Comparison of ENCODE assay signal across 8 cellular contexts in the genomic region with DNA sequence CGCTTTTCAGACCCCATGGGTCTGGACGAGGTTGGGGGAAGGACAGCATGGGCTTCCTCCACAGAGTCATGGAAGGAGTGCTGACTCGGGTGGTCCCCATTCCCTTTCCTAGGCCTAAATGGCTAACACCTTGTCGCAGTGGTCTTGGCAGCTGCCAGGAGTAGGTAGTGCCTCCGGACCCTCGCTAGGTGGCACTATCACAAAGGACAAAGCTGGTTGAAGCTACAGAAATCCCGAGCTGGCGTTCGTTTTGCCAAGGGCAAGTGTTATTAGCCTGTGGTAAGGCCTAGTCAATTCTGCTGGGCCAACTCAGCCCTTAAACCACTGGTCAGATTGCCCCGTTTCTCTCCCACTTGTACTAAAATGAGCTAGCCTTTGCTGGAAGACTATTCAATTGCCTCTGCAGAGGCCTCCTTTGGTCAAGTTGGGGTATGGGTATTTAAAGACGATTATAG. TPM values are rescaled to one million over a fixed set of nuclear protein-coding genes. Genes with fewer than 3 reads are reported as not detected.
DNase-seq lines count a peak whose midpoint lies in the region; ATAC-seq and TF ChIP-seq lines count a peak whose summit lies in the region.

No MANE protein-coding gene starts in this region.

- TF ChIP-seq CTCF in RWPE2 (IDR thresholded peaks at IDR 0.05; ENCODE audit: poor library complexity, severe bottlenecking): peak; percentile 90
- TF ChIP-seq CTCF in fibroblast of villous mesenchyme (IDR thresholded peaks at IDR 0.05; ENCODE audit: insufficient read depth, low read depth, low read length): peak; percentile 94
- TF ChIP-seq CTCF in nephron progenitor cell (IDR thresholded peaks at IDR 0.05): peak; percentile 94

- peaks cover 12% of the 10 kb centered on the region for H3K27me3 Mint-ChIP-seq in nephron progenitor cell (ENCODE audit: low read depth, poor library complexity)
- H3K27me3 Mint-ChIP-seq in stimulated activated naive CD8-positive, alpha-beta T cell treated with anti-CD3 and anti-CD28 coated beads, Interleukin-15, Interleukin-2, amounts not matched to agents 100 ng/mL and 50 ng/mL, for 24 hours: no peaks in the 10 kb centered on the region

- no peaks in the 10 kb centered on the region for H3K27me3 ChIP-seq in RWPE2 (ENCODE audit: insufficient read depth, poor library complexity, severe bottlenecking)

- H3K27ac ChIP-seq in RWPE2 (ENCODE audit: poor library complexity, severe bottlenecking): peak overlapping the region; percentile 83

- peaks cover 17% of the 10 kb centered on the region for H3K36me3 Mint-ChIP-seq in nephron progenitor cell (ENCODE audit: low read depth)
- peaks cover 27% of the 10 kb centered on the region for H3K36me3 Mint-ChIP-seq in stimulated activated naive CD8-positive, alpha-beta T cell treated with anti-CD3 and anti-CD28 coated beads, Interleukin-15, Interleukin-2, amounts not matched to agents 100 ng/mL and 50 ng/mL, for 24 hours (ENCODE audit: low read depth)

- peak overlapping the region; percentile 82 for H3K4me3 Mint-ChIP-seq in nephron progenitor cell
- H3K4me3 Mint-ChIP-seq in stimulated activated naive CD8-positive, alpha-beta T cell treated with anti-CD3 and anti-CD28 coated beads, Interleukin-15, Interleukin-2, amounts not matched to agents 100 ng/mL and 50 ng/mL, for 24 hours: peak overlapping the region; percentile 96

- peak; percentile 88 for DNase-seq in D341Med (ENCODE audit: low spot score)
- DNase-seq in LoVo (ENCODE audit: low spot score): peak; percentile 89
- peak; percentile 77 for DNase-seq in RWPE2 (ENCODE audit: low spot score)
- peak; percentile 71 for DNase-seq in activated effector memory CD4-positive, alpha-beta T cell treated with Interleukin-2 at 50 U/mL for 16 hours
- DNase-seq in fibroblast of villous mesenchyme (ENCODE audit: low read depth): peak; percentile 94
- peak; percentile 86 for DNase-seq in nephron progenitor cell

- H3K9me3 Mint-ChIP-seq in nephron progenitor cell: no peaks in the 10 kb centered on the region
- no peaks in the 10 kb centered on the region for H3K9me3 Mint-ChIP-seq in stimulated activated naive CD8-positive, alpha-beta T cell treated with anti-CD3 and anti-CD28 coated beads, Interleukin-15, Interleukin-2, amounts not matched to agents 100 ng/mL and 50 ng/mL, for 24 hours

- H3K36me3 ChIP-seq in RWPE2 (ENCODE audit: low read depth): peaks cover 18% of the 10 kb centered on the region

- H3K4me1 ChIP-seq in RWPE2 (ENCODE audit: insufficient read depth, poor library complexity, severe bottlenecking): peaks cover 8% of the 10 kb centered on the region

- peak overlapping the region; percentile 91 for H3K27ac Mint-ChIP-seq in nephron progenitor cell
- peak overlapping the region; percentile 97 for H3K27ac Mint-ChIP-seq in stimulated activated naive CD8-positive, alpha-beta T cell treated with anti-CD3 and anti-CD28 coated beads, Interleukin-15, Interleukin-2, amounts not matched to agents 100 ng/mL and 50 ng/mL, for 24 hours

- peak overlapping the region; percentile 76 for H3K4me3 ChIP-seq in RWPE2 (ENCODE audit: severe bottlenecking)
- H3K4me3 ChIP-seq in fibroblast of villous mesenchyme (ENCODE audit: low read depth, low read length): peak overlapping the region; percentile 74

- H3K9me3 ChIP-seq in RWPE2 (ENCODE audit: severe bottlenecking): no peaks in the 10 kb centered on the region

- H3K4me1 Mint-ChIP-seq in nephron progenitor cell: peaks cover 54% of the 10 kb centered on the region
- peaks cover 34% of the 10 kb centered on the region for H3K4me1 Mint-ChIP-seq in stimulated activated naive CD8-positive, alpha-beta T cell treated with anti-CD3 and anti-CD28 coated beads, Interleukin-15, Interleukin-2, amounts not matched to agents 100 ng/mL and 50 ng/mL, for 24 hours (ENCODE audit: low read depth)

- ATAC-seq in GM21717 (IDR thresholded peaks at IDR 0.05; ENCODE audit: unreplicated experiment): peak; percentile 34
- ATAC-seq in RWPE2 (ENCODE audit: low read depth): peak; percentile 58

RNA-seq across cellular contexts. Expression of gene UBE2Q1, which starts 1.1 kb away (rescaled TPM):
- total RNA-seq in fibroblast of villous mesenchyme: 24.8 and 36.3 TPM in 2 replicates

RNA-seq across cellular contexts. Expression of gene CHRNB2, which starts 8.1 kb away (rescaled TPM):
- total RNA-seq in fibroblast of villous mesenchyme: under 0.01 TPM in 1 of 2 replicates, not detected in the other

RNA-seq across cellular contexts. Expression of gene ADAR, which starts 48.5 kb away (rescaled TPM):
- total RNA-seq in fibroblast of villous mesenchyme: 115 and 142 TPM in 2 replicates

RNA-seq across cellular contexts. Expression of gene SHE, which starts 57.3 kb away (rescaled TPM):
- not detected in 2 replicates for total RNA-seq in fibroblast of villous mesenchyme

RNA-seq across cellular contexts. Expression of gene TDRD10, which starts 57.5 kb away (rescaled TPM):
- total RNA-seq in fibroblast of villous mesenchyme: not detected in 2 replicates

Comparison
In these comparisons a context has a peak if more than half of its experiments do, and no peak if none do; other contexts are left out.
1. Peak in every context shown above with its lines: DNase-seq, ATAC-seq, H3K4me3 ChIP-seq and H3K27ac ChIP-seq.